ENCODE assay signal across 8 cellular contexts in the genomic region with DNA sequence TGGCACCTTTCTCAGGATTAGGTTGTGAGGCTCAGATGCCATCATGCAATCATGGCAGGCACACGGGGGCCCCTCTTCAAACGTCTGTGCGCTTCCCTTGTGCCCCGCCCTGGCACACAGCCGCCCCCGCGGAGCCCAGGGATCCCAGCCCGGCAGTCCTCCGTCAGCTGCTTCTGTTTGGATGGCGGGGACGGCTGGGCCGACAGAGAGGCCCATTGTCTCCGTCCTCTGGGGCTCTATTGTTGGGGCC. TPM values are rescaled to one million over a fixed set of nuclear protein-coding genes. Genes with fewer than 3 reads are reported as not detected.
DNase-seq lines count a peak whose midpoint lies in the region; ATAC-seq and TF ChIP-seq lines count a peak whose summit lies in the region.

No MANE protein-coding gene starts in this region.

- no peaks in the 10 kb centered on the region for H3F3A ChIP-seq in Loucy (ENCODE audit: low read depth)

- no peaks in the 10 kb centered on the region for H3K9me3 ChIP-seq in Loucy (ENCODE audit: insufficient read depth, low read depth, low read length)

- H3K4me2 ChIP-seq in Loucy (ENCODE audit: low read depth, low read length, poor library complexity, severe bottlenecking), result peak overlapping the region; percentile 82

- H3K4me1 ChIP-seq in Loucy (ENCODE audit: insufficient read depth, low read length, poor library complexity, severe bottlenecking), result peaks cover 13% of the 10 kb centered on the region

- H3K4me3 ChIP-seq in Loucy (ENCODE audit: low read length, poor library complexity, severe bottlenecking), result peak overlapping the region; percentile 90

- H4K20me1 ChIP-seq in Loucy (ENCODE audit: insufficient read depth, low read length, poor library complexity, severe bottlenecking), result no peaks in the 10 kb centered on the region

- H3K9ac ChIP-seq in Loucy (ENCODE audit: low read depth, low read length, poor library complexity, severe bottlenecking), result peak overlapping the region; percentile 81

- peak; percentile 1 for ATAC-seq in GM19395 (IDR thresholded peaks at IDR 0.05; ENCODE audit: unreplicated experiment)
- ATAC-seq in sciatic nerve, result peak; percentile 75

- no peak for TF ChIP-seq CTCF in Loucy (conservative IDR thresholded peaks at IDR 0.05; ENCODE audit: low read length)

- H3K79me2 ChIP-seq in Loucy (ENCODE audit: insufficient read depth, low read length), result no peaks in the 10 kb centered on the region

- DNase-seq in amygdala (lab: John Stamatoyannopoulos, UW) (peak in 43 of 56 donors; percentile 76 to 97 (median 90)), hippocampal formation (lab: John Stamatoyannopoulos, UW) (peak; percentile 90 to 92), sciatic nerve (ENCODE audit: low spot score) (peak; percentile 85), NCI-H510A treated with DMSO at 0.1 percent for 48 hours (lab: John Stamatoyannopoulos, UW) (no peak), HT-29 (ENCODE audit: low spot score) (no peak), NCI-H2107 treated with DMSO at 0.1 percent for 48 hours (lab: John Stamatoyannopoulos, UW; ENCODE audit: unreplicated experiment) (no peak)

- no peaks in the 10 kb centered on the region for H3K36me3 ChIP-seq in Loucy (ENCODE audit: insufficient read depth, low read length)

- no peaks in the 10 kb centered on the region for H3K27me3 ChIP-seq in Loucy (ENCODE audit: insufficient read depth, low read length, poor library complexity, severe bottlenecking)

- peak overlapping the region; percentile 81; the same call in 1 of the 2 replicates for H2AFZ ChIP-seq in Loucy (ENCODE audit: low read length)

- intact Hi-C loops in sciatic nerve (cut with DNase I), result no loop called here

- H3K9me2 ChIP-seq in Loucy (replicated peaks; ENCODE audit: low read depth, low read length), result no peaks in the 10 kb centered on the region

RNA-seq across cellular contexts. Expression of a gene that starts 0.8 kb away (rescaled TPM):
- total RNA-seq in sciatic nerve, result 38.8 TPM
- total RNA-seq in HT-29 (2014; rRNA removed; shearing (Covaris generic)), result 10.5 and 10.6 TPM in 2 replicates

RNA-seq across cellular contexts. Expression of a gene that starts 59.1 kb away (rescaled TPM):
- 5.5 TPM for total RNA-seq in sciatic nerve
- total RNA-seq in HT-29 (2014; rRNA removed; shearing (Covaris generic)), result 75.3 and 77.2 TPM in 2 replicates

Comparison
In these comparisons a context has a peak if more than half of its experiments do, and no peak if none do; other contexts are left out.
1. DNase-seq: peak in amygdala (43 of 56), hippocampal formation (2 of 2) and sciatic nerve (single experiment); none in NCI-H510A treated with DMSO at 0.1 percent for 48 hours (single experiment), HT-29 (single experiment) and NCI-H2107 treated with DMSO at 0.1 percent for 48 hours (single experiment).
2. RNA of a gene that starts 59.1 kb away (total RNA-seq): 75.3 to 77.2 TPM in HT-29; 5.5 TPM in sciatic nerve (single experiment); every median in the first group is over 10 times any median in the second.